ENCODE assay signal across 2 cellular contexts in genomic region chr2:202002381-202002780, GRCh38.
TF ChIP-seq lines count a peak whose summit lies in the region.

No MANE protein-coding gene starts in this region.

TF ChIP-seq in GM23338, 12 proteins besides CTCF, POLR2A, EP300 and RAD21:
- TF ChIP-seq ZNF114 (CRISPR knock-in tag; IDR thresholded peaks at IDR 0.05): no peak
- no peak for TF ChIP-seq STAT1 (IDR thresholded peaks at IDR 0.05; ENCODE audit: unreplicated experiment)
- TF ChIP-seq POLR2AphosphoS5 (IDR thresholded peaks at IDR 0.05; ENCODE audit: low read depth): no peak
- TF ChIP-seq, protein P1, sequence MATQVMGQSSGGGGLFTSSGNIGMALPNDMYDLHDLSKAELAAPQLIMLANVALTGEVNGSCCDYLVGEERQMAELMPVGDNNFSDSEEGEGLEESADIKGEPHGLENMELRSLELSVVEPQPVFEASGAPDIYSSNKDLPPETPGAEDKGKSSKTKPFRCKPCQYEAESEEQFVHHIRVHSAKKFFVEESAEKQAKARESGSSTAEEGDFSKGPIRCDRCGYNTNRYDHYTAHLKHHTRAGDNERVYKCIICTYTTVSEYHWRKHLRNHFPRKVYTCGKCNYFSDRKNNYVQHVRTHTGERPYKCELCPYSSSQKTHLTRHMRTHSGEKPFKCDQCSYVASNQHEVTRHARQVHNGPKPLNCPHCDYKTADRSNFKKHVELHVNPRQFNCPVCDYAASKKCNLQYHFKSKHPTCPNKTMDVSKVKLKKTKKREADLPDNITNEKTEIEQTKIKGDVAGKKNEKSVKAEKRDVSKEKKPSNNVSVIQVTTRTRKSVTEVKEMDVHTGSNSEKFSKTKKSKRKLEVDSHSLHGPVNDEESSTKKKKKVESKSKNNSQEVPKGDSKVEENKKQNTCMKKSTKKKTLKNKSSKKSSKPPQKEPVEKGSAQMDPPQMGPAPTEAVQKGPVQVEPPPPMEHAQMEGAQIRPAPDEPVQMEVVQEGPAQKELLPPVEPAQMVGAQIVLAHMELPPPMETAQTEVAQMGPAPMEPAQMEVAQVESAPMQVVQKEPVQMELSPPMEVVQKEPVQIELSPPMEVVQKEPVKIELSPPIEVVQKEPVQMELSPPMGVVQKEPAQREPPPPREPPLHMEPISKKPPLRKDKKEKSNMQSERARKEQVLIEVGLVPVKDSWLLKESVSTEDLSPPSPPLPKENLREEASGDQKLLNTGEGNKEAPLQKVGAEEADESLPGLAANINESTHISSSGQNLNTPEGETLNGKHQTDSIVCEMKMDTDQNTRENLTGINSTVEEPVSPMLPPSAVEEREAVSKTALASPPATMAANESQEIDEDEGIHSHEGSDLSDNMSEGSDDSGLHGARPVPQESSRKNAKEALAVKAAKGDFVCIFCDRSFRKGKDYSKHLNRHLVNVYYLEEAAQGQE (IDR thresholded peaks at IDR 0.05; ENCODE audit: unreplicated experiment): no peak
- no peak for TF ChIP-seq NANOG (IDR thresholded peaks at IDR 0.05; ENCODE audit: borderline replicate concordance)
- no peak for TF ChIP-seq CREB1 (CRISPR knock-in tag; IDR thresholded peaks at IDR 0.05; ENCODE audit: low read depth)
- no peak for TF ChIP-seq EZH2phosphoT487 (IDR thresholded peaks at IDR 0.05; ENCODE audit: unreplicated experiment)

TF ChIP-seq in H1, 55 proteins besides CTCF, POLR2A, EP300 and RAD21:
- TF ChIP-seq JUN (IDR thresholded peaks at IDR 0.05; ENCODE audit: low read depth, low read length) (no peak), SUZ12 (IDR thresholded peaks at IDR 0.05; ENCODE audit: low read length) (no peak), USF2 (IDR thresholded peaks at IDR 0.05; ENCODE audit: low read length) (no peak), SRF (IDR thresholded peaks at IDR 0.05; ENCODE audit: low read depth, low read length) (no peak), HDAC6 (IDR thresholded peaks at IDR 0.05; ENCODE audit: low read depth, low read length) (no peak), TAF7 (optimal IDR thresholded peaks at IDR 0.05; ENCODE audit: borderline replicate concordance, low read depth, low read length) (no peak), HDAC2 (IDR thresholded peaks at IDR 0.05; ENCODE audit: borderline replicate concordance in 1 of 2, low read depth in 2 of 2, low read length in 2 of 2) (no peak), RFX5 (IDR thresholded peaks at IDR 0.05; ENCODE audit: borderline replicate concordance, low read depth, low read length) (no peak), BCL11A (IDR thresholded peaks at IDR 0.05; ENCODE audit: low read depth in 2 of 2, low read length in 2 of 2) (no peak), TEAD4 (IDR thresholded peaks at IDR 0.05; ENCODE audit: low read depth, low read length) (no peak), KDM5A (IDR thresholded peaks at IDR 0.05; ENCODE audit: low read length) (no peak)
- TF ChIP-seq, protein P2, sequence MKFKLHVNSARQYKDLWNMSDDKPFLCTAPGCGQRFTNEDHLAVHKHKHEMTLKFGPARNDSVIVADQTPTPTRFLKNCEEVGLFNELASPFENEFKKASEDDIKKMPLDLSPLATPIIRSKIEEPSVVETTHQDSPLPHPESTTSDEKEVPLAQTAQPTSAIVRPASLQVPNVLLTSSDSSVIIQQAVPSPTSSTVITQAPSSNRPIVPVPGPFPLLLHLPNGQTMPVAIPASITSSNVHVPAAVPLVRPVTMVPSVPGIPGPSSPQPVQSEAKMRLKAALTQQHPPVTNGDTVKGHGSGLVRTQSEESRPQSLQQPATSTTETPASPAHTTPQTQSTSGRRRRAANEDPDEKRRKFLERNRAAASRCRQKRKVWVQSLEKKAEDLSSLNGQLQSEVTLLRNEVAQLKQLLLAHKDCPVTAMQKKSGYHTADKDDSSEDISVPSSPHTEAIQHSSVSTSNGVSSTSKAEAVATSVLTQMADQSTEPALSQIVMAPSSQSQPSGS (IDR thresholded peaks at IDR 0.05; ENCODE audit: low read length): no peak
TF ChIP-seq in H1: peak in this region for 0.
